19 cellular contexts compared by ENCODE assay signal in the genomic region with DNA sequence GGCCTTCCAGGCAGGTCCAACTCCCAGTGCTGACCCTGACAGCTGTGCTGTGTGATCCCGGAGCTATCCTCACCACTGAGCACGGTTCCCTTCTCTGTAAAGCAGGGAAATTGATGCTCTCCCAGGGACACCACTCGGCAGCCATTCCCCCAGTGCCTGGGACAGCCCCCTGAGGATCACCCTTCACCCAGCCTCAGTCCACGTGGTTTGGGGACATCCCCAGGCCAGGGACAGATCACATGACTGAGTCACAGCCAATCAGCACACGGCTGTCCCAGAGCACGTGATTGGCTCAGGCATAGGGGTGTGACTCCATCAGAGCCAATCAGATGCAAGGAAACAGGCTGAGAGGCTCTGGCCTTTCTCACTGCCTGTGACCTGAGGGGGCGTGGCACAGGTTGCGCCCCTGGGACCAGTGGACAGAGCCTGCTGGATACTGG.
A peak's percentile ranks its signal among the peaks of the same experiment; 100 is the strongest.
DNase-seq lines count a peak whose midpoint lies in the region; ATAC-seq and TF ChIP-seq lines count a peak whose summit lies in the region.
"Had no signal": no experiment of that assay in that cellular context is flagged by ENCODE, and none has a peak within 500 bp of the region (broad histone marks: within the 10 kb centered on the region; RNA-seq: fewer than 3 reads in every experiment).

No MANE protein-coding gene starts in this region.

- POLR2A ChIA-PET in HEK293 (lab: Yijun Ruan, JAX), result no interaction called here

- no peak overlapping the region for H3K27ac ChIP-seq in HEK293 (ENCODE audit: extremely low read depth, low read depth, low read length)
- H3K27ac ChIP-seq: foreskin keratinocyte, parathyroid adenoma, uterus had no signal

- no peaks in the 10 kb centered on the region for H3K9me3 Mint-ChIP-seq in stimulated activated effector memory CD8-positive, alpha-beta T cell treated with anti-CD3 and anti-CD28 coated beads, Interleukin-12 subunit alpha, Interleukin-12 subunit beta, amount 100 ng/mL, for 72 hours

- no peaks in the 10 kb centered on the region for H3K4me1 ChIP-seq in HEK293 (ENCODE audit: control insufficient read depth, insufficient read depth, low read length)
- H3K4me1 ChIP-seq: foreskin keratinocyte, uterus had no signal

- CTCF ChIA-PET in HEK293 (lab: Yijun Ruan, JAX), result no interaction called here

- no peak overlapping the region for H3K4me3 ChIP-seq in HEK293 (ENCODE audit: low read depth, low read length)
- H3K4me3 ChIP-seq: mucosa of descending colon, uterus had no signal

- peak; percentile 29 to 44 for DNase-seq in activated T-cell treated with anti-CD3 and anti-CD28 coated beads, Interleukin-2, amount 50 U/mL, for 48 hours
- DNase-seq in activated T-cell treated with anti-CD3 and anti-CD28 coated beads for 4 hours (no peak), SK-N-DZ (ENCODE audit: low spot score) (peak; percentile 92), GM19240 (ENCODE audit: insufficient read length, low spot score) (no peak), foreskin melanocyte (no peak), UCSD-AML1 (lab: John Stamatoyannopoulos, UW; ENCODE audit: unreplicated experiment) (no peak)
- DNase-seq in stimulated activated effector memory CD8-positive, alpha-beta T cell treated with anti-CD3 and anti-CD28 coated beads, Interleukin-12 subunit alpha, Interleukin-12 subunit beta, amount 100 ng/mL, for 72 hours (ENCODE audit: low spot score in 2 of 2), result peak in 1 of 2 donors; percentile 36
- DNase-seq: activated CD4-positive, alpha-beta T cell treated with anti-CD3 and anti-CD28 coated beads for 4 hours; activated effector memory CD4-positive, alpha-beta T cell treated with anti-CD3 and anti-CD28 coated beads, Interleukin-2, amount 50 U/mL, for 16 hours; DMS 273 treated with DMSO at 0.1 percent for 48 hours; effector CD4-positive, alpha-beta T cell; foreskin keratinocyte; mucosa of descending colon; NCI-H1105 treated with DMSO at 0.1 percent for 48 hours; NCI-H774; SHP77; uterus had no signal

- H3K36me3 ChIP-seq in HEK293 (ENCODE audit: control insufficient read depth in 2 of 2, insufficient read depth in 1 of 2, low read length in 2 of 2), result no peaks in the 10 kb centered on the region
- H3K36me3 ChIP-seq: uterus had no signal

- H3K9me3 ChIP-seq in HEK293 (ENCODE audit: control insufficient read depth, insufficient read depth, low read depth, low read length), result no peaks in the 10 kb centered on the region
- H3K9me3 ChIP-seq: mucosa of descending colon, uterus had no signal

- H3K4me3 Mint-ChIP-seq in stimulated activated effector memory CD8-positive, alpha-beta T cell treated with anti-CD3 and anti-CD28 coated beads, Interleukin-12 subunit alpha, Interleukin-12 subunit beta, amount 100 ng/mL, for 72 hours, result no peak overlapping the region

- peak; percentile 46 for ATAC-seq in stimulated activated effector memory CD8-positive, alpha-beta T cell treated with anti-CD3 and anti-CD28 coated beads, Interleukin-12 subunit alpha, Interleukin-12 subunit beta, amount 100 ng/mL, for 72 hours
- ATAC-seq: foreskin keratinocyte, mucosa of descending colon had no signal

- TF ChIP-seq CTCF in HEK293 (tag by site-specific recombination; IDR thresholded peaks at IDR 0.05), result no peak

- no peaks in the 10 kb centered on the region for H3K4me1 Mint-ChIP-seq in stimulated activated effector memory CD8-positive, alpha-beta T cell treated with anti-CD3 and anti-CD28 coated beads, Interleukin-12 subunit alpha, Interleukin-12 subunit beta, amount 100 ng/mL, for 72 hours

- no peak overlapping the region for H3K27ac Mint-ChIP-seq in stimulated activated effector memory CD8-positive, alpha-beta T cell treated with anti-CD3 and anti-CD28 coated beads, Interleukin-12 subunit alpha, Interleukin-12 subunit beta, amount 100 ng/mL, for 72 hours

- H3K36me3 Mint-ChIP-seq in stimulated activated effector memory CD8-positive, alpha-beta T cell treated with anti-CD3 and anti-CD28 coated beads, Interleukin-12 subunit alpha, Interleukin-12 subunit beta, amount 100 ng/mL, for 72 hours, result no peaks in the 10 kb centered on the region

TF ChIP-seq in HEK293, 187 proteins besides CTCF, POLR2A, EP300 and RAD21:
- TF ChIP-seq KLF10 (tag by site-specific recombination; IDR thresholded peaks at IDR 0.05) (peak; percentile 87), KLF16 (tag by site-specific recombination; IDR thresholded peaks at IDR 0.05) (no peak), SP2 (tag by site-specific recombination; IDR thresholded peaks at IDR 0.05) (peak; percentile 27; the same call in 1 of the 2 replicates), KLF9 (tag by site-specific recombination; IDR thresholded peaks at IDR 0.05; ENCODE audit: low read depth) (0 out of 2 replicates have a peak, but pooled peaks have one; percentile 25), ZNF433 (tag by site-specific recombination; IDR thresholded peaks at IDR 0.05; ENCODE audit: low read depth) (no peak), ZNF707 (tag by site-specific recombination; IDR thresholded peaks at IDR 0.05) (no peak)

Comparison
In these comparisons a context has a peak if more than half of its experiments do, and no peak if none do; other contexts are left out.
1. DNase-seq: peak in activated T-cell treated with anti-CD3 and anti-CD28 coated beads, Interleukin-2, amount 50 U/mL, for 48 hours (2 of 2) and SK-N-DZ (single experiment); none in activated T-cell treated with anti-CD3 and anti-CD28 coated beads for 4 hours (single experiment), GM19240 (single experiment), foreskin melanocyte (single experiment) and UCSD-AML1 (single experiment).